Comparison of ENCODE assay signal across 16 cellular contexts in genomic region chr15:57881361-57881760, GRCh38.
"Had no signal": no experiment of that assay in that cellular context is flagged by ENCODE, and none has a peak within 500 bp of the region (broad histone marks: within the 10 kb centered on the region; RNA-seq: fewer than 3 reads in every experiment).

No MANE protein-coding gene starts in this region.

- H3K4me3 Mint-ChIP-seq: activated T-cell treated with anti-CD3 and anti-CD28 coated beads, Interleukin-2, amount 50 U/mL, for 24 hours; naive thymus-derived CD4-positive, alpha-beta T cell had no signal

- H3K27ac ChIP-seq: cardiac muscle cell, colonic mucosa, lower lobe of right lung, neutrophil, prostate gland, right lobe of liver, upper lobe of right lung had no signal

- H3K36me3 Mint-ChIP-seq: activated naive CD4-positive, alpha-beta T cell treated with anti-CD3 and anti-CD28 coated beads, Interleukin-2, amount 50 U/mL, for 72 hours; naive thymus-derived CD4-positive, alpha-beta T cell had no signal

- H3K27ac Mint-ChIP-seq: activated naive CD4-positive, alpha-beta T cell treated with anti-CD3 and anti-CD28 coated beads, Interleukin-2, amount 50 U/mL, for 72 hours; activated T-cell treated with anti-CD3 and anti-CD28 coated beads, Interleukin-2, amount 50 U/mL, for 24 hours; naive thymus-derived CD4-positive, alpha-beta T cell had no signal

- H3K4me1 ChIP-seq: colonic mucosa, lower lobe of right lung, prostate gland, right lobe of liver, upper lobe of right lung had no signal

- ATAC-seq: activated naive CD4-positive, alpha-beta T cell treated with anti-CD3 and anti-CD28 coated beads, Interleukin-2, amount 50 U/mL, for 72 hours; lower lobe of right lung; naive thymus-derived CD4-positive, alpha-beta T cell; right lobe of liver; stimulated activated naive CD8-positive, alpha-beta T cell treated with anti-CD3 and anti-CD28 coated beads, Interleukin-15, Interleukin-2, amounts not matched to agents 100 U/mL and 50 U/mL, for 24 hours; upper lobe of right lung had no signal

- DNase-seq: activated effector memory CD4-positive, alpha-beta T cell treated with anti-CD3 and anti-CD28 coated beads, Interleukin-2, amount 50 U/mL, for 16 hours; activated T-cell treated with anti-CD3 and anti-CD28 coated beads, Interleukin-2, amount 50 U/mL, for 24 hours; colonic mucosa; effector CD8-positive, alpha-beta T cell; hippocampal formation; lower lobe of right lung; midbrain; naive thymus-derived CD4-positive, alpha-beta T cell; right lobe of liver; stimulated activated CD4-positive, alpha-beta T cell treated with anti-CD3 and anti-CD28 coated beads, Interleukin-12 subunit alpha, Interleukin-12 subunit beta, amount 100 ng/mL, for 4 hours; stimulated activated naive CD8-positive, alpha-beta T cell treated with anti-CD3 and anti-CD28 coated beads, Interleukin-15, Interleukin-2, amounts not matched to agents 100 U/mL and 50 U/mL, for 24 hours; upper lobe of right lung had no signal

- H3K27me3 ChIP-seq: cardiac muscle cell, colonic mucosa, right lobe of liver, upper lobe of right lung had no signal

- H3K4me1 Mint-ChIP-seq: naive thymus-derived CD4-positive, alpha-beta T cell had no signal

- H3K9me3 Mint-ChIP-seq: activated naive CD4-positive, alpha-beta T cell treated with anti-CD3 and anti-CD28 coated beads, Interleukin-2, amount 50 U/mL, for 72 hours; activated T-cell treated with anti-CD3 and anti-CD28 coated beads, Interleukin-2, amount 50 U/mL, for 24 hours had no signal

- H3K4me3 ChIP-seq: cardiac muscle cell, colonic mucosa, lower lobe of right lung, prostate gland, right lobe of liver, upper lobe of right lung had no signal

- H3K9me3 ChIP-seq: colonic mucosa, lower lobe of right lung, neutrophil, prostate gland, right lobe of liver, upper lobe of right lung had no signal

- H3K36me3 ChIP-seq: cardiac muscle cell, colonic mucosa, lower lobe of right lung, neutrophil, prostate gland, right lobe of liver, upper lobe of right lung had no signal
